Comparison of ENCODE assay signal across 11 cellular contexts in the genomic region with DNA sequence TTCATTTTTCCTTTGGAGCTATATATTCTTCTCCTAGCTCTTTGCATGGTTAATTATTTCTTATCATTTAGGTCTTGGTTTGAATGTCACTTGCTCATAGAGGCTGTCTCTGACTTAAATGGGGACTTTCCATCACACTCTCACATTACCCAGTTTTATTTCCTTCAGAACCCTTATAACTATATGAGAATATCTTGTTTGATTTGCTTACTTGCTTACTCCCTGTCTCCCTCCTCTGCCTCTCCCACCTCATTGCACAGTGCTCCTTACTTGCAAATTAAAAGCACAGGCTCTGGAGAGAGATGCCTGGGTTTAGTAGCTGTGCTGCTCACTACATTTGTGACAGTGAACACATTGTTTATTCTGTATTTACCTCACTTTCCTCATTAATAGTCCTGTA.
A peak's percentile ranks its signal among the peaks of the same experiment; 100 is the strongest.
DNase-seq lines count a peak whose midpoint lies in the region; TF ChIP-seq lines count a peak whose summit lies in the region.
"Had no signal": no experiment of that assay in that cellular context is flagged by ENCODE, and none has a peak within 500 bp of the region (broad histone marks: within the 10 kb centered on the region; RNA-seq: fewer than 3 reads in every experiment).

No MANE protein-coding gene starts in this region.

- no peak overlapping the region for H3K27ac Mint-ChIP-seq in activated CD4-positive, alpha-beta memory T cell treated with anti-CD3 and anti-CD28 coated beads, Interleukin-2, amount 10 ng/mL, durations not matched to agents 7 days and 5 days
- H3K27ac Mint-ChIP-seq: immature natural killer cell; stimulated activated naive CD8-positive, alpha-beta T cell treated with anti-CD3 and anti-CD28 coated beads, Interleukin-15, Interleukin-2, amounts not matched to agents 100 ng/mL and 50 ng/mL, for 24 hours had no signal

- CTCF ChIA-PET in BJ (lab: Yijun Ruan, JAX): interaction anchor here (1.1 to 1.5 kb wide), 5 partner anchors 10 to 71 kb away, joined by 3 to 4 read pairs (median 3); no protein-coding TSS in a partner anchor
- CTCF ChIA-PET in activated CD4-positive, alpha-beta memory T cell treated with anti-CD3 and anti-CD28 coated beads, Interleukin-2, amount 10 ng/mL, durations not matched to agents 7 days and 5 days (lab: Charles Lee): no interaction called here

- H3K4me1 Mint-ChIP-seq in activated CD4-positive, alpha-beta memory T cell treated with anti-CD3 and anti-CD28 coated beads, Interleukin-2, amount 10 ng/mL, durations not matched to agents 7 days and 5 days: no peaks in the 10 kb centered on the region
- H3K4me1 Mint-ChIP-seq: immature natural killer cell had no signal

- H3K27me3 Mint-ChIP-seq in activated CD4-positive, alpha-beta memory T cell treated with anti-CD3 and anti-CD28 coated beads, Interleukin-2, amount 10 ng/mL, durations not matched to agents 7 days and 5 days: peaks cover 26% of the 10 kb centered on the region

- DNase-seq in BJ (ENCODE audit: low read depth): no peak
- peak; percentile 35 for DNase-seq in HCEC 1CT
- DNase-seq in astrocyte of the spinal cord (ENCODE audit: low read depth, low spot score): peak; percentile 25
- DNase-seq in NCI-H446 treated with DMSO at 0.1 percent for 48 hours (lab: John Stamatoyannopoulos, UW): no peak
- no peak for DNase-seq in activated CD4-positive, alpha-beta memory T cell treated with anti-CD3 and anti-CD28 coated beads, Interleukin-2, amount 10 ng/mL, durations not matched to agents 7 days and 5 days
- no peak for DNase-seq in activated CD4-positive, CD25-positive, alpha-beta regulatory T cell (lab: John Stamatoyannopoulos, UW)
- no peak for DNase-seq in activated effector memory CD4-positive, alpha-beta T cell treated with Interleukin-2 at 50 U/mL for 16 hours
- DNase-seq: DMS53, immature natural killer cell had no signal

- POLR2A ChIA-PET in BJ (lab: Charles Lee): no interaction called here
- POLR2A ChIA-PET in activated CD4-positive, alpha-beta memory T cell treated with anti-CD3 and anti-CD28 coated beads, Interleukin-2, amount 10 ng/mL, durations not matched to agents 7 days and 5 days (lab: Charles Lee): no interaction called here

- no peak overlapping the region for H3K4me3 Mint-ChIP-seq in activated CD4-positive, alpha-beta memory T cell treated with anti-CD3 and anti-CD28 coated beads, Interleukin-2, amount 10 ng/mL, durations not matched to agents 7 days and 5 days
- H3K4me3 Mint-ChIP-seq: immature natural killer cell; stimulated activated naive CD8-positive, alpha-beta T cell treated with anti-CD3 and anti-CD28 coated beads, Interleukin-15, Interleukin-2, amounts not matched to agents 100 ng/mL and 50 ng/mL, for 24 hours had no signal

- H3K4me3 ChIP-seq in BJ (ENCODE audit: low read depth, low read length) (no peak overlapping the region), astrocyte of the spinal cord (ENCODE audit: low read depth, low read length) (no peak overlapping the region), mesodermal cell (ENCODE audit: extremely low read depth, insufficient read depth, low read length, poor library complexity, severe bottlenecking) (no peak overlapping the region)

- H3K27ac ChIP-seq in mesodermal cell (ENCODE audit: low read depth, low read length, severe bottlenecking): peak overlapping the region; percentile 84

- H3K9me3 ChIP-seq in mesodermal cell (ENCODE audit: control insufficient read depth, low read length): no peaks in the 10 kb centered on the region

- H3K9me3 Mint-ChIP-seq in activated CD4-positive, alpha-beta memory T cell treated with anti-CD3 and anti-CD28 coated beads, Interleukin-2, amount 10 ng/mL, durations not matched to agents 7 days and 5 days: no peaks in the 10 kb centered on the region
- H3K9me3 Mint-ChIP-seq: stimulated activated naive CD8-positive, alpha-beta T cell treated with anti-CD3 and anti-CD28 coated beads, Interleukin-15, Interleukin-2, amounts not matched to agents 100 ng/mL and 50 ng/mL, for 24 hours had no signal

- no peaks in the 10 kb centered on the region for H3K27me3 ChIP-seq in BJ (ENCODE audit: control insufficient read depth, insufficient read depth, low read length)

- H3K36me3 ChIP-seq in BJ (ENCODE audit: control insufficient read depth, insufficient read depth, low read length) (no peaks in the 10 kb centered on the region), mesodermal cell (ENCODE audit: control insufficient read depth, insufficient read depth, low read length) (peaks cover 14% of the 10 kb centered on the region)

- H3K36me3 Mint-ChIP-seq in activated CD4-positive, alpha-beta memory T cell treated with anti-CD3 and anti-CD28 coated beads, Interleukin-2, amount 10 ng/mL, durations not matched to agents 7 days and 5 days (ENCODE audit: low read depth): no peaks in the 10 kb centered on the region
- H3K36me3 Mint-ChIP-seq: immature natural killer cell had no signal

- peaks cover 35% of the 10 kb centered on the region for H3K4me1 ChIP-seq in mesodermal cell (ENCODE audit: control insufficient read depth, insufficient read depth, low read length, poor library complexity, severe bottlenecking)

- in situ Hi-C loops in astrocyte of the spinal cord (cut with HindIII; ENCODE audit: low sequenced_read_pairs): no loop called here

- TF ChIP-seq CTCF in BJ (IDR thresholded peaks at IDR 0.05; ENCODE audit: insufficient read depth, low read depth, low read length) (peak; percentile 32; the same call in 1 of the 2 replicates), astrocyte of the spinal cord (IDR thresholded peaks at IDR 0.05; ENCODE audit: low read depth, low read length) (peak; percentile 28)

Comparison
In these comparisons a context has a peak if more than half of its experiments do, and no peak if none do; other contexts are left out.
1. DNase-seq: peak in HCEC 1CT (single experiment) and astrocyte of the spinal cord (single experiment); none in BJ (single experiment), NCI-H446 treated with DMSO at 0.1 percent for 48 hours (single experiment), activated CD4-positive, alpha-beta memory T cell treated with anti-CD3 and anti-CD28 coated beads, Interleukin-2, amount 10 ng/mL, durations not matched to agents 7 days and 5 days (single experiment), activated CD4-positive, CD25-positive, alpha-beta regulatory T cell (0 of 4) and activated effector memory CD4-positive, alpha-beta T cell treated with Interleukin-2 at 50 U/mL for 16 hours (single experiment).